8 cellular contexts compared by ENCODE assay signal in genomic region chr7:23470290-23471089, GRCh38. TPM values are rescaled to one million over a fixed set of nuclear protein-coding genes. Genes with fewer than 3 reads are reported as not detected.
DNase-seq lines count a peak whose midpoint lies in the region; ATAC-seq and TF ChIP-seq lines count a peak whose summit lies in the region.

Gene IGF2BP3 (minus strand): TSS chr7:23470491. CDS start chr7:23470110, 381 bp downstream.

- CTCF ChIA-PET in activated CD8-positive, alpha-beta T cell treated with anti-CD3 and anti-CD28 coated beads for 36 hours (lab: Charles Lee), result interaction anchor here (1.4 to 4.5 kb wide), 3 partner anchors 40 to 208 kb away, joined by 4 to 18 read pairs (median 6); no protein-coding TSS in a partner anchor

- H3K27me3 Mint-ChIP-seq in activated CD8-positive, alpha-beta T cell treated with anti-CD3 and anti-CD28 coated beads for 36 hours, result peaks cover 64% of the 10 kb centered on the region

- H3K4me1 ChIP-seq in HAP-1, result peaks cover 14% of the 10 kb centered on the region

- H3K36me3 Mint-ChIP-seq in activated CD8-positive, alpha-beta T cell treated with anti-CD3 and anti-CD28 coated beads for 36 hours (ENCODE audit: low read depth), result no peaks in the 10 kb centered on the region

- TF ChIP-seq CTCF in activated CD8-positive, alpha-beta T cell treated with anti-CD3 and anti-CD28 coated beads for 36 hours (IDR thresholded peaks at IDR 0.05), result no peak
- TF ChIP-seq CTCF in retinal pigment epithelial cell (conservative IDR thresholded peaks at IDR 0.05; ENCODE audit: low read depth, low read length), result no peak

- peak within 1 kb of the TSS; percentile 66 for H3K27ac Mint-ChIP-seq in activated CD8-positive, alpha-beta T cell treated with anti-CD3 and anti-CD28 coated beads for 36 hours

- no peaks in the 10 kb centered on the region for H3K27me3 ChIP-seq in HAP-1 (ENCODE audit: low read depth)

- POLR2A ChIA-PET in activated CD8-positive, alpha-beta T cell treated with anti-CD3 and anti-CD28 coated beads for 36 hours (lab: Charles Lee), result interaction anchor here (0.7 to 0.9 kb wide), 2 partner anchors 60 to 64 kb away, joined by 3 read pairs; no protein-coding TSS in a partner anchor

- intact Hi-C loops in activated CD8-positive, alpha-beta T cell treated with anti-CD3 and anti-CD28 coated beads for 36 hours (cut with micrococcal nuclease), result loop anchor here (5.0 kb wide), 1 partner anchor 193 kb away; no protein-coding TSS in a partner anchor

- peaks cover 35% of the 10 kb centered on the region for H3K4me1 Mint-ChIP-seq in activated CD8-positive, alpha-beta T cell treated with anti-CD3 and anti-CD28 coated beads for 36 hours (ENCODE audit: low read depth)

- H3K9me3 ChIP-seq in HAP-1, result no peaks in the 10 kb centered on the region

- H3K4me3 ChIP-seq in HAP-1, result peak within 1 kb of the TSS; percentile 72
- H3K4me3 ChIP-seq in retinal pigment epithelial cell (ENCODE audit: low read length), result peak within 1 kb of the TSS; percentile 75

- H3K4me3 Mint-ChIP-seq in activated CD8-positive, alpha-beta T cell treated with anti-CD3 and anti-CD28 coated beads for 36 hours, result peak within 1 kb of the TSS; percentile 76

- DNase-seq in DMS114 treated with DMSO at 0.1 percent for 48 hours (lab: John Stamatoyannopoulos, UW; ENCODE audit: unreplicated experiment) (peak; percentile 98), HAP-1 (ENCODE audit: low spot score in 2 of 2) (peak; percentile 97 to 100), NCI-H226 (peak; percentile 100), fibroblast of the conjunctiva (ENCODE audit: low read depth) (peak; percentile 96), retinal pigment epithelial cell (ENCODE audit: low read depth) (peak; percentile 78)
- peak; percentile 48 for DNase-seq in activated CD8-positive, alpha-beta T cell treated with anti-CD3 and anti-CD28 coated beads for 36 hours

- no peak for ATAC-seq in activated CD8-positive, alpha-beta T cell treated with anti-CD3 and anti-CD28 coated beads for 36 hours
- no peak for ATAC-seq in HG02938 (IDR thresholded peaks at IDR 0.05; ENCODE audit: unreplicated experiment)
- ATAC-seq in GM19452 (IDR thresholded peaks at IDR 0.05; ENCODE audit: unreplicated experiment), result no peak

- in situ Hi-C loops in HAP-1 (cut with MboI; ENCODE audit: low sequenced_read_pairs), result no loop called here

- peaks cover 3% of the 10 kb centered on the region for H3K36me3 ChIP-seq in HAP-1 (replicated peaks)

- no peaks in the 10 kb centered on the region for H3K9me3 Mint-ChIP-seq in activated CD8-positive, alpha-beta T cell treated with anti-CD3 and anti-CD28 coated beads for 36 hours

RNA-seq across cellular contexts. Expression of gene IGF2BP3, which starts in this region (rescaled TPM):
- 1 to 10 TPM in 1 of 2 experiments, under 1 TPM in 1; 0.61 to 1.1 TPM for total RNA-seq in activated CD8-positive, alpha-beta T cell treated with anti-CD3 and anti-CD28 coated beads for 36 hours

Comparison
In these comparisons a context has a peak if more than half of its experiments do, and no peak if none do; other contexts are left out.
1. DNase-seq: peak in every context shown above with its lines; median percentile 100 in NCI-H226; 98 in HAP-1; 98 in DMS114 treated with DMSO at 0.1 percent for 48 hours; 96 in fibroblast of the conjunctiva; 78 in retinal pigment epithelial cell; 48 in activated CD8-positive, alpha-beta T cell treated with anti-CD3 and anti-CD28 coated beads for 36 hours.